1 cellular context compared by ENCODE assay signal in genomic region chr12:121524196-121524930, GRCh38.
TF ChIP-seq lines count a peak whose summit lies in the region.

No MANE protein-coding gene starts in this region.

TF ChIP-seq in WTC11, 78 proteins besides CTCF, POLR2A, EP300 and RAD21 (continued from another document):
- TF ChIP-seq CDX4 (CRISPR knock-in tag; IDR thresholded peaks at IDR 0.05; ENCODE audit: borderline replicate concordance) (no peak), AR (CRISPR knock-in tag; IDR thresholded peaks at IDR 0.05) (no peak), RORB (CRISPR knock-in tag; IDR thresholded peaks at IDR 0.05) (no peak), CBFB (CRISPR knock-in tag; IDR thresholded peaks at IDR 0.05; ENCODE audit: low read depth) (no peak), ZNF416 (CRISPR knock-in tag; IDR thresholded peaks at IDR 0.05) (no peak), GRHL2 (CRISPR knock-in tag; IDR thresholded peaks at IDR 0.05; ENCODE audit: insufficient replicate concordance, severe bottlenecking) (no peak), ZBTB43 (CRISPR knock-in tag; IDR thresholded peaks at IDR 0.05) (no peak)
